25 cellular contexts compared by ENCODE assay signal in the genomic region with DNA sequence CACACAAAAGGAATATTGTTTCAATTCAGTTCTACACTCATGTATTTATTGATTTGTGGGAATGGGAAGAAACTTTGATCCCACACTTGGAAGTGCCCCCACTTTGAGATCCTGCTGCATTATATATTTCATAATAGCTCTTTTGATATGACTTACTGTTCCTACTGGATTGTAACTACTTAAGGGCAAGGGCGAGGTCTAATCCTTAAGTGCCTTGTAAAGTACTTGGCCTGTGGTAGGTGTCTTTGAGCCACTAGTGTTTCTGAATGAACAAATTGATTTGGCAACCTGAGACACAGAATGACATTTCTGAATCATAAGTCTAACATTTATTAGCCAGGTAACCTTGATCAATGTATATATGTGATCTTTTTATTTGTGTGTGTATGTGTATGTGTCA.
DNase-seq lines count a peak whose midpoint lies in the region; ATAC-seq and TF ChIP-seq lines count a peak whose summit lies in the region.
"Had no signal": no experiment of that assay in that cellular context is flagged by ENCODE, and none has a peak within 500 bp of the region (broad histone marks: within the 10 kb centered on the region; RNA-seq: fewer than 3 reads in every experiment).

No MANE protein-coding gene starts in this region.

- no peak overlapping the region for H3K4me2 ChIP-seq in Karpas-422 (ENCODE audit: low read depth, low read length, poor library complexity, severe bottlenecking)
- H3K4me2 ChIP-seq: BLaER1 had no signal

- no peaks in the 10 kb centered on the region for H3K9me3 ChIP-seq in Karpas-422 (ENCODE audit: low read length)
- H3K9me3 ChIP-seq in left lung: no peaks in the 10 kb centered on the region
- H3K9me3 ChIP-seq in upper lobe of right lung: no peaks in the 10 kb centered on the region
- H3K9me3 ChIP-seq: BE2C, BLaER1 had no signal

- no peaks in the 10 kb centered on the region for H3K36me3 ChIP-seq in Karpas-422 (ENCODE audit: insufficient read depth, low read length)
- H3K36me3 ChIP-seq in left lung: no peaks in the 10 kb centered on the region
- H3K36me3 ChIP-seq in upper lobe of right lung: no peaks in the 10 kb centered on the region
- H3K36me3 ChIP-seq: BE2C, BLaER1 had no signal

- peak; percentile 93 for ATAC-seq in left lung
- peak; percentile 66 for ATAC-seq in upper lobe of right lung
- no peak for ATAC-seq in naive thymus-derived CD8-positive, alpha-beta T cell
- ATAC-seq: GM12878 had no signal

- H3K4me3 ChIP-seq in Karpas-422 (ENCODE audit: low read length) (no peak overlapping the region), left lung (no peak overlapping the region), upper lobe of right lung (no peak overlapping the region)
- H3K4me3 ChIP-seq: BLaER1, GM12878 had no signal

- H3K9ac ChIP-seq in Karpas-422 (ENCODE audit: low read length): no peak overlapping the region
- H3K9ac ChIP-seq: BLaER1 had no signal

- intact Hi-C loops in left lung (cut with DNase I) (no loop called here), upper lobe of right lung (cut with DNase I) (no loop called here)

- H3K27me3 Mint-ChIP-seq in naive thymus-derived CD8-positive, alpha-beta T cell: peaks cover 1 to 31% (median 16%) of the 10 kb centered on the region in 5 donors

- no peak overlapping the region for H3K27ac Mint-ChIP-seq in naive thymus-derived CD8-positive, alpha-beta T cell
- H3K27ac Mint-ChIP-seq: CD14-positive monocyte; CD4-positive, alpha-beta memory T cell; CD8-positive, alpha-beta memory T cell had no signal

- H3K27ac ChIP-seq in Karpas-422 (ENCODE audit: low read length): no peak overlapping the region
- no peak overlapping the region for H3K27ac ChIP-seq in left lung
- no peak overlapping the region for H3K27ac ChIP-seq in upper lobe of right lung
- H3K27ac ChIP-seq: BLaER1 had no signal

- H3K79me2 ChIP-seq in Karpas-422 (ENCODE audit: low read length): no peaks in the 10 kb centered on the region

- DNase-seq in NCI-H82 (lab: John Stamatoyannopoulos, UW) (peak; percentile 17), NCI-H82 treated with DMSO at 0.1 percent for 48 hours (lab: John Stamatoyannopoulos, UW; ENCODE audit: unreplicated experiment) (no peak), Karpas-422 (peak; percentile 29), left lung (no peak), upper lobe of right lung (no peak), NCI-H345 treated with DMSO at 0.1 percent for 48 hours (lab: John Stamatoyannopoulos, UW; ENCODE audit: unreplicated experiment) (no peak)
- no peak for DNase-seq in naive thymus-derived CD8-positive, alpha-beta T cell
- DNase-seq: 8988T; ACHN; BE2C; C1 segment of cervical spinal cord; CD4-positive, alpha-beta memory T cell; CD4-positive, CD25-positive, alpha-beta regulatory T cell; CD8-positive, alpha-beta memory T cell; COR-L47; DMS 273 treated with DMSO at 0.1 percent for 48 hours; DMS153; DMS53; DMS79; DND-41; EL; GDM1 had no signal

- POLR2A ChIA-PET in naive thymus-derived CD8-positive, alpha-beta T cell (lab: Charles Lee): no interaction called here

- no peak overlapping the region for H2AFZ ChIP-seq in Karpas-422 (ENCODE audit: low read length)

- H3K9me2 ChIP-seq in Karpas-422 (replicated peaks; ENCODE audit: insufficient read depth, low read length): no peaks in the 10 kb centered on the region

- peaks cover 0 to 8% (median under 1%) of the 10 kb centered on the region in 9 donors for H3K9me3 Mint-ChIP-seq in naive thymus-derived CD8-positive, alpha-beta T cell

- TF ChIP-seq CTCF in left lung (IDR thresholded peaks at IDR 0.05) (no peak), upper lobe of right lung (IDR thresholded peaks at IDR 0.05) (no peak)

- no peaks in the 10 kb centered on the region for H3K27me3 ChIP-seq in Karpas-422 (ENCODE audit: low read length)
- no peaks in the 10 kb centered on the region for H3K27me3 ChIP-seq in left lung
- H3K27me3 ChIP-seq in upper lobe of right lung: no peaks in the 10 kb centered on the region
- H3K27me3 ChIP-seq: BE2C, BLaER1 had no signal

- no peaks in the 10 kb centered on the region for H4K20me1 ChIP-seq in Karpas-422 (ENCODE audit: insufficient read depth, low read depth, low read length)
- H4K20me1 ChIP-seq: BLaER1 had no signal

- no peak overlapping the region for H3K4me3 Mint-ChIP-seq in naive thymus-derived CD8-positive, alpha-beta T cell
- H3K4me3 Mint-ChIP-seq: CD14-positive monocyte; CD4-positive, alpha-beta memory T cell; CD4-positive, CD25-positive, alpha-beta regulatory T cell; CD8-positive, alpha-beta memory T cell had no signal

- H3K4me1 Mint-ChIP-seq in naive thymus-derived CD8-positive, alpha-beta T cell: no peaks in the 10 kb centered on the region
- H3K4me1 Mint-ChIP-seq: CD14-positive monocyte; CD4-positive, CD25-positive, alpha-beta regulatory T cell; CD8-positive, alpha-beta memory T cell had no signal

- no peaks in the 10 kb centered on the region for H3K36me3 Mint-ChIP-seq in naive thymus-derived CD8-positive, alpha-beta T cell
- H3K36me3 Mint-ChIP-seq: CD14-positive monocyte; CD4-positive, alpha-beta memory T cell; CD4-positive, CD25-positive, alpha-beta regulatory T cell; CD8-positive, alpha-beta memory T cell had no signal

- H3K4me1 ChIP-seq in Karpas-422 (ENCODE audit: low read length) (no peaks in the 10 kb centered on the region), left lung (no peaks in the 10 kb centered on the region), upper lobe of right lung (no peaks in the 10 kb centered on the region)
- H3K4me1 ChIP-seq: BE2C, BLaER1 had no signal

Comparison
In these comparisons a context has a peak if more than half of its experiments do, and no peak if none do; other contexts are left out.
1. DNase-seq: peak in NCI-H82 (single experiment) and Karpas-422 (single experiment); none in NCI-H82 treated with DMSO at 0.1 percent for 48 hours (single experiment), left lung (0 of 2), upper lobe of right lung (single experiment), naive thymus-derived CD8-positive, alpha-beta T cell (0 of 10) and NCI-H345 treated with DMSO at 0.1 percent for 48 hours (single experiment).
2. ATAC-seq: peak in left lung (single experiment) and upper lobe of right lung (single experiment); none in naive thymus-derived CD8-positive, alpha-beta T cell (0 of 2).